10 cellular contexts compared by ENCODE assay signal in genomic region chr13:107434347-107434746, GRCh38.
"Had no signal": no experiment of that assay in that cellular context is flagged by ENCODE, and none has a peak within 500 bp of the region (broad histone marks: within the 10 kb centered on the region; RNA-seq: fewer than 3 reads in every experiment).

No MANE protein-coding gene starts in this region.

- FAIRE-seq: H1 had no signal

- H3K9me3 ChIP-seq: HAP-1 had no signal

- H2AFZ ChIP-seq: GM23248, GM23338 had no signal

- ATAC-seq: GM23338, HCT116 had no signal

- DNase-seq: GM23248, GOT3, H7, H9, HCEC 1CT, HFFc6 had no signal

- H3K9ac ChIP-seq: GM23248 had no signal

- H3K36me3 ChIP-seq: HAP-1 had no signal

- H3K4me1 ChIP-seq: HAP-1 had no signal

- H3K4me2 ChIP-seq: GM23338 had no signal

- H3K27ac ChIP-seq: GM23248 had no signal

- H3K4me3 ChIP-seq: GM23248, GM23338, HAP-1 had no signal
